8 cellular contexts compared by ENCODE assay signal in genomic region chr6:85923013-85923430, GRCh38.
DNase-seq lines count a peak whose midpoint lies in the region; ATAC-seq and TF ChIP-seq lines count a peak whose summit lies in the region.

No MANE protein-coding gene starts in this region.

- H2AFZ ChIP-seq in fibroblast of lung (ENCODE audit: low read length) (no peak overlapping the region), osteoblast (ENCODE audit: low read length) (no peak overlapping the region)

- DNase-seq in CMK (ENCODE audit: low read depth) (peak; percentile 9), NAMALWA (ENCODE audit: low spot score) (peak; percentile 71), SKM-1 (lab: John Stamatoyannopoulos, UW; ENCODE audit: unreplicated experiment) (peak; percentile 49), fibroblast of lung (ENCODE audit: low read depth in 2 of 2) (peak; percentile 34 to 49), osteoblast (ENCODE audit: insufficient read length, low spot score, missing footprints) (peak; percentile 46), NCI-H128 (lab: John Stamatoyannopoulos, UW; ENCODE audit: unreplicated experiment) (no peak)

- no peaks in the 10 kb centered on the region for H3K27me3 ChIP-seq in fibroblast of lung (ENCODE audit: control insufficient read depth, insufficient read depth, low read length)
- no peaks in the 10 kb centered on the region for H3K27me3 ChIP-seq in osteoblast (ENCODE audit: insufficient read depth, low read length)

- H4K20me1 ChIP-seq in fibroblast of lung (ENCODE audit: control insufficient read depth, extremely low read depth, insufficient read depth, low read length) (no peaks in the 10 kb centered on the region), osteoblast (ENCODE audit: insufficient read depth, low read length) (no peaks in the 10 kb centered on the region)

- H3K79me2 ChIP-seq in fibroblast of lung (ENCODE audit: control insufficient read depth, insufficient read depth, low read length) = no peaks in the 10 kb centered on the region
- no peaks in the 10 kb centered on the region for H3K79me2 ChIP-seq in osteoblast (ENCODE audit: insufficient read depth, low read length)

- no peak overlapping the region for H3K9ac ChIP-seq in fibroblast of lung (ENCODE audit: insufficient read depth, low read length)

- H3K4me2 ChIP-seq in fibroblast of lung (ENCODE audit: extremely low read depth, insufficient read depth, low read length) (no peak overlapping the region), osteoblast (ENCODE audit: insufficient read depth, low read length) (no peak overlapping the region)

- peak; percentile 50 to 62 for TF ChIP-seq CTCF in fibroblast of lung (conservative IDR thresholded peaks at IDR 0.05 in 1 of 2, IDR thresholded peaks at IDR 0.05 in 1 of 2; ENCODE audit: low read depth in 1 of 2, low read length in 2 of 2)
- peak; percentile 64 for TF ChIP-seq CTCF in osteoblast (IDR thresholded peaks at IDR 0.05; ENCODE audit: extremely low read depth, low read depth, low read length)

- H3K4me1 ChIP-seq in fibroblast of lung (ENCODE audit: control insufficient read depth, extremely low read depth, insufficient read depth, low read length) (no peaks in the 10 kb centered on the region), osteoblast (ENCODE audit: insufficient read depth, low read length) (no peaks in the 10 kb centered on the region)

- H3K9me3 ChIP-seq in fibroblast of lung (ENCODE audit: control insufficient read depth, insufficient read depth, low read depth, low read length) = no peaks in the 10 kb centered on the region
- H3K9me3 ChIP-seq in osteoblast (ENCODE audit: low read depth, low read length) = no peaks in the 10 kb centered on the region

- H3K36me3 ChIP-seq in fibroblast of lung (ENCODE audit: control insufficient read depth, insufficient read depth, low read length) (no peaks in the 10 kb centered on the region), osteoblast (ENCODE audit: insufficient read depth, low read length) (no peaks in the 10 kb centered on the region)

- H3K4me3 ChIP-seq in fibroblast of lung (replicated peaks in 1 of 4; ENCODE audit: control extremely low read depth in 1 of 4, insufficient read depth in 1 of 4, low read depth in 3 of 4, low read length in 4 of 4) (no peak overlapping the region), osteoblast (ENCODE audit: insufficient read depth, low read length) (no peak overlapping the region)

- ATAC-seq in GM18517 (IDR thresholded peaks at IDR 0.05; ENCODE audit: unreplicated experiment) (peak; percentile 89), HG02840 (IDR thresholded peaks at IDR 0.05; ENCODE audit: low FRiP score, unreplicated experiment) (peak; percentile 82)

- H3K27ac ChIP-seq in fibroblast of lung (ENCODE audit: insufficient read depth, low read length) (no peak overlapping the region), osteoblast (ENCODE audit: low read depth, low read length) (no peak overlapping the region)
